In genomic region chr2:176187306-176188217, GRCh38 we compare ENCODE assay signal across 1 cellular context.
A peak's percentile ranks its signal among the peaks of the same experiment; 100 is the strongest.
TF ChIP-seq lines count a peak whose summit lies in the region.

No MANE protein-coding gene starts in this region.

TF ChIP-seq in HepG2, 621 proteins besides CTCF, POLR2A, EP300 and RAD21 (continued from another document and continues in another):
- no peak for TF ChIP-seq ZNF691 (CRISPR knock-in tag; IDR thresholded peaks at IDR 0.05; ENCODE audit: borderline replicate concordance, low read depth)
- no peak for TF ChIP-seq ZNF207 (IDR thresholded peaks at IDR 0.05; ENCODE audit: borderline replicate concordance)
- TF ChIP-seq MXI1 (IDR thresholded peaks at IDR 0.05; ENCODE audit: borderline replicate concordance, low read depth, low read length): no peak
- peak; percentile 40 for TF ChIP-seq FOXA1 (IDR thresholded peaks at IDR 0.05)
- peak; percentile 73 for TF ChIP-seq FOXA1 (CRISPR knock-in tag; IDR thresholded peaks at IDR 0.05)
- TF ChIP-seq SMARCE1 (IDR thresholded peaks at IDR 0.05; ENCODE audit: borderline replicate concordance): no peak
- no peak for TF ChIP-seq SOX6 (IDR thresholded peaks at IDR 0.05)
- peak; percentile 81 for TF ChIP-seq SOX6 (CRISPR knock-in tag; IDR thresholded peaks at IDR 0.05)
- no peak; the same call in 1 of the 2 replicates for TF ChIP-seq ZNF142 (CRISPR knock-in tag; IDR thresholded peaks at IDR 0.05)
- TF ChIP-seq SSRP1 (CRISPR knock-in tag; IDR thresholded peaks at IDR 0.05): no peak
- TF ChIP-seq GATAD2A (CRISPR knock-in tag; IDR thresholded peaks at IDR 0.05): peak; percentile 89
- no peak for TF ChIP-seq GZF1 (CRISPR knock-in tag; IDR thresholded peaks at IDR 0.05)
- 0 out of 2 replicates have a peak, but pooled peaks have one; percentile 3 for TF ChIP-seq RFX3 (CRISPR knock-in tag; IDR thresholded peaks at IDR 0.05)
- 0 out of 2 replicates have a peak, but pooled peaks have one; percentile 22 for TF ChIP-seq FOXK1 (CRISPR knock-in tag; IDR thresholded peaks at IDR 0.05; ENCODE audit: borderline replicate concordance, low read depth)
- TF ChIP-seq HOXA9 (CRISPR knock-in tag; IDR thresholded peaks at IDR 0.05; ENCODE audit: borderline replicate concordance): no peak
- peak; percentile 71; the same call in 1 of the 2 replicates for TF ChIP-seq ZNF788 (CRISPR knock-in tag; IDR thresholded peaks at IDR 0.05; ENCODE audit: borderline replicate concordance)
- peak; percentile 19; the same call in 1 of the 2 replicates for TF ChIP-seq CREBL2 (CRISPR knock-in tag; IDR thresholded peaks at IDR 0.05; ENCODE audit: borderline replicate concordance)
- TF ChIP-seq PATZ1 (CRISPR knock-in tag; IDR thresholded peaks at IDR 0.05): peak; percentile 3
- TF ChIP-seq ETV5 (CRISPR knock-in tag; IDR thresholded peaks at IDR 0.05; ENCODE audit: borderline replicate concordance): peak; percentile 70
- TF ChIP-seq HINFP (CRISPR knock-in tag; IDR thresholded peaks at IDR 0.05; ENCODE audit: low read depth): no peak
- peak; percentile 62; the same call in 1 of the 2 replicates for TF ChIP-seq MIER3 (CRISPR knock-in tag; IDR thresholded peaks at IDR 0.05; ENCODE audit: borderline replicate concordance)
- no peak for TF ChIP-seq TCF7L2 (IDR thresholded peaks at IDR 0.05; ENCODE audit: low read depth, low read length)
- no peak; the same call in 1 of the 2 replicates for TF ChIP-seq UBTF (CRISPR knock-in tag; IDR thresholded peaks at IDR 0.05)
- no peak for TF ChIP-seq ZNF564 (CRISPR knock-in tag; IDR thresholded peaks at IDR 0.05)
- no peak for TF ChIP-seq E2F2 (CRISPR knock-in tag; IDR thresholded peaks at IDR 0.05; ENCODE audit: borderline replicate concordance)
- no peak for TF ChIP-seq CBX5 (CRISPR knock-in tag; IDR thresholded peaks at IDR 0.05; ENCODE audit: borderline replicate concordance)
- no peak for TF ChIP-seq SPEN (CRISPR knock-in tag; IDR thresholded peaks at IDR 0.05; ENCODE audit: low read depth)
- no peak for TF ChIP-seq ZNF740 (CRISPR knock-in tag; IDR thresholded peaks at IDR 0.05)
- no peak for TF ChIP-seq IKZF4 (CRISPR knock-in tag; IDR thresholded peaks at IDR 0.05; ENCODE audit: borderline replicate concordance, low read depth, not compliant biosample characterization)
- TF ChIP-seq ZNF780A (CRISPR knock-in tag; IDR thresholded peaks at IDR 0.05): no peak
- peak; percentile 59; the same call in 1 of the 2 replicates for TF ChIP-seq HMG20A (CRISPR knock-in tag; IDR thresholded peaks at IDR 0.05; ENCODE audit: borderline replicate concordance)
- no peak for TF ChIP-seq U2AF2 (IDR thresholded peaks at IDR 0.05; ENCODE audit: low read depth, low read length)
- no peak for TF ChIP-seq NR1H2 (CRISPR knock-in tag; IDR thresholded peaks at IDR 0.05; ENCODE audit: borderline replicate concordance, low read depth)
- no peak for TF ChIP-seq RFXANK (CRISPR knock-in tag; IDR thresholded peaks at IDR 0.05)
- no peak for TF ChIP-seq ZNF556 (CRISPR knock-in tag; IDR thresholded peaks at IDR 0.05; ENCODE audit: borderline replicate concordance)
- TF ChIP-seq MEF2D (CRISPR knock-in tag; IDR thresholded peaks at IDR 0.05): peak; percentile 61
- TF ChIP-seq TFE3 (CRISPR knock-in tag; IDR thresholded peaks at IDR 0.05): 0 out of 2 replicates have a peak, but pooled peaks have one; percentile 11
- no peak for TF ChIP-seq CHD2 (IDR thresholded peaks at IDR 0.05; ENCODE audit: low read depth, low read length)
- peak; percentile 72; the same call in 1 of the 2 replicates for TF ChIP-seq NAIF1 (CRISPR knock-in tag; IDR thresholded peaks at IDR 0.05; ENCODE audit: borderline replicate concordance)
- TF ChIP-seq ZNF20 (CRISPR knock-in tag; IDR thresholded peaks at IDR 0.05): no peak
- no peak for TF ChIP-seq ZFX (CRISPR knock-in tag; IDR thresholded peaks at IDR 0.05; ENCODE audit: low read depth)
- TF ChIP-seq ZNF260 (CRISPR knock-in tag; IDR thresholded peaks at IDR 0.05; ENCODE audit: borderline replicate concordance, low read depth): no peak
- TF ChIP-seq PITX1 (CRISPR knock-in tag; IDR thresholded peaks at IDR 0.05): no peak; the same call in 1 of the 2 replicates
- peak; percentile 85; the same call in 1 of the 2 replicates for TF ChIP-seq ZKSCAN8 (CRISPR knock-in tag; IDR thresholded peaks at IDR 0.05; ENCODE audit: borderline replicate concordance)
- peak; percentile 72 for TF ChIP-seq U2AF1 (optimal IDR thresholded peaks at IDR 0.05; ENCODE audit: low read depth, low read length)
- TF ChIP-seq MLXIP (CRISPR knock-in tag; IDR thresholded peaks at IDR 0.05; ENCODE audit: borderline replicate concordance): peak; percentile 54; the same call in 1 of the 2 replicates
